ENCODE assay signal across 9 cellular contexts in the genomic region with DNA sequence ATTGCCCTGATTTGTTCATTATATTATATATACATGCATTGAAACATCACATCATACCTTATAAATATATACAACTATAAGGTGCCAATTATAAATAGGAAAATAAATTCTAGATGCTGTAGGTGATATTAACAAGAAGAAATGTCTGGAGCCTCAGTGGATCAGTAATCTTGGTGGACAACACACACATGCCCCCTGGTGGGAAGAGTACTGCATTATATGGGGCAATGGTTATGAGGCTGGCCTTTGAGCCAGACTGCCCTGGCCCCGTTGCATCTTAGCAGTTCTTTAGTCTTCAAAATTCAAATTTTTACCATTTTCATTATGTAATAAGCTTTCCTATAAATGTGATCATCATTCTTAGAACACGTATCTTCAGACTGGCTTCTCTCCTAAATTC.
DNase-seq lines count a peak whose midpoint lies in the region; ATAC-seq, FAIRE-seq and TF ChIP-seq lines count a peak whose summit lies in the region.
"Had no signal": no experiment of that assay in that cellular context is flagged by ENCODE, and none has a peak within 500 bp of the region (broad histone marks: within the 10 kb centered on the region; RNA-seq: fewer than 3 reads in every experiment).

No MANE protein-coding gene starts in this region.

- ATAC-seq in GM19043 (IDR thresholded peaks at IDR 0.05; ENCODE audit: low read depth, unreplicated experiment) (peak; percentile 72), natural killer cell (no peak), right cardiac atrium (no peak)
- ATAC-seq in activated CD8-positive, alpha-beta T cell treated with anti-CD3 and anti-CD28 coated beads for 36 hours, result no peak

- H3K4me1 Mint-ChIP-seq in activated CD8-positive, alpha-beta T cell treated with anti-CD3 and anti-CD28 coated beads for 36 hours (ENCODE audit: low read depth), result no peaks in the 10 kb centered on the region
- no peaks in the 10 kb centered on the region for H3K4me1 Mint-ChIP-seq in activated T-helper 2 cell treated with anti-CD3 and anti-CD28 coated beads, Interferon-gamma antibody, Interleukin-2, Interleukin-4, amounts not matched to agents 10 μg/mL and 5 μg/mL and 100 μg/mL, durations not matched to agents 14 hours and 24 hours and 36 hours (ENCODE audit: low read depth)
- no peaks in the 10 kb centered on the region for H3K4me1 Mint-ChIP-seq in natural killer cell

- H3K36me3 Mint-ChIP-seq in activated CD8-positive, alpha-beta T cell treated with anti-CD3 and anti-CD28 coated beads for 36 hours (ENCODE audit: low read depth), result no peaks in the 10 kb centered on the region
- no peaks in the 10 kb centered on the region for H3K36me3 Mint-ChIP-seq in activated T-helper 2 cell treated with anti-CD3 and anti-CD28 coated beads, Interferon-gamma antibody, Interleukin-2, Interleukin-4, amounts not matched to agents 10 μg/mL and 5 μg/mL and 100 μg/mL, durations not matched to agents 14 hours and 24 hours and 36 hours (ENCODE audit: low read depth)
- no peaks in the 10 kb centered on the region for H3K36me3 Mint-ChIP-seq in natural killer cell

- peaks cover 1% of the 10 kb centered on the region for H3K9me3 Mint-ChIP-seq in activated CD8-positive, alpha-beta T cell treated with anti-CD3 and anti-CD28 coated beads for 36 hours
- H3K9me3 Mint-ChIP-seq in activated T-helper 2 cell treated with anti-CD3 and anti-CD28 coated beads, Interferon-gamma antibody, Interleukin-2, Interleukin-4, amounts not matched to agents 10 μg/mL and 5 μg/mL and 100 μg/mL, durations not matched to agents 14 hours and 24 hours and 36 hours, result no peaks in the 10 kb centered on the region
- H3K9me3 Mint-ChIP-seq in natural killer cell, result peaks cover 3 to 4% of the 10 kb centered on the region in 2 donors

- TF ChIP-seq CTCF in D721Med (IDR thresholded peaks at IDR 0.05; ENCODE audit: insufficient read depth, missing control alignments) (peak; percentile 93), natural killer cell (IDR thresholded peaks at IDR 0.05) (no peak)
- peak; percentile 30 for TF ChIP-seq CTCF in activated CD8-positive, alpha-beta T cell treated with anti-CD3 and anti-CD28 coated beads for 36 hours (IDR thresholded peaks at IDR 0.05)

- H3K4me1 ChIP-seq in right cardiac atrium (ENCODE audit: control insufficient read depth, insufficient read depth, low read length), result no peaks in the 10 kb centered on the region
- H3K4me1 ChIP-seq: Peyer's patch had no signal

- no peaks in the 10 kb centered on the region for H3K9me3 ChIP-seq in right cardiac atrium (ENCODE audit: control insufficient read depth, low read length)
- H3K9me3 ChIP-seq: Peyer's patch had no signal

- H3K27ac ChIP-seq in right cardiac atrium (ENCODE audit: low read length), result no peak overlapping the region
- H3K27ac ChIP-seq: Peyer's patch had no signal

- POLR2A ChIA-PET in activated CD8-positive, alpha-beta T cell treated with anti-CD3 and anti-CD28 coated beads for 36 hours (lab: Charles Lee), result no interaction called here

- FAIRE-seq in D721Med (lab: Jason Lieb, UNC), result peak; percentile 80

- peak; percentile 27 for DNase-seq in D721Med (ENCODE audit: insufficient read length, low spot score)
- DNase-seq in HuH-7 (ENCODE audit: low spot score), result peak; percentile 36
- peak; percentile 25 for DNase-seq in activated CD8-positive, alpha-beta T cell treated with anti-CD3 and anti-CD28 coated beads for 36 hours
- peak; percentile 54 to 63 for DNase-seq in lung microvascular endothelial cell (ENCODE audit: low read depth in 2 of 2)
- no peak for DNase-seq in activated T-helper 2 cell treated with anti-CD3 and anti-CD28 coated beads, Interferon-gamma antibody, Interleukin-2, Interleukin-4, amounts not matched to agents 10 μg/mL and 5 μg/mL and 100 μg/mL, durations not matched to agents 14 hours and 24 hours and 36 hours (ENCODE audit: low spot score)
- DNase-seq in natural killer cell, result no peak
- no peak for DNase-seq in right cardiac atrium

- WGBS in right cardiac atrium, result 75% methylated on average over 2 of the region's 2 CpGs

- no peak overlapping the region for H3K4me3 ChIP-seq in right cardiac atrium (ENCODE audit: low read length)
- H3K4me3 ChIP-seq: Peyer's patch had no signal

- no peak overlapping the region for H3K27ac Mint-ChIP-seq in activated CD8-positive, alpha-beta T cell treated with anti-CD3 and anti-CD28 coated beads for 36 hours
- no peak overlapping the region for H3K27ac Mint-ChIP-seq in activated T-helper 2 cell treated with anti-CD3 and anti-CD28 coated beads, Interferon-gamma antibody, Interleukin-2, Interleukin-4, amounts not matched to agents 10 μg/mL and 5 μg/mL and 100 μg/mL, durations not matched to agents 14 hours and 24 hours and 36 hours
- H3K27ac Mint-ChIP-seq in natural killer cell, result no peak overlapping the region

- intact Hi-C loops in activated CD8-positive, alpha-beta T cell treated with anti-CD3 and anti-CD28 coated beads for 36 hours (cut with micrococcal nuclease), result loop anchor here (10.0 kb wide), 1 partner anchor 212 kb away; no protein-coding TSS in a partner anchor
- intact Hi-C loops in activated T-helper 2 cell treated with anti-CD3 and anti-CD28 coated beads, Interferon-gamma antibody, Interleukin-2, Interleukin-4, amounts not matched to agents 10 μg/mL and 5 μg/mL and 100 μg/mL, durations not matched to agents 14 hours and 24 hours and 36 hours (cut with micrococcal nuclease), result no loop called here
- intact Hi-C loops in natural killer cell (cut with micrococcal nuclease) (no loop called here), right cardiac atrium (cut with DNase I) (no loop called here)

- H3K4me3 Mint-ChIP-seq in activated CD8-positive, alpha-beta T cell treated with anti-CD3 and anti-CD28 coated beads for 36 hours, result no peak overlapping the region
- H3K4me3 Mint-ChIP-seq in activated T-helper 2 cell treated with anti-CD3 and anti-CD28 coated beads, Interferon-gamma antibody, Interleukin-2, Interleukin-4, amounts not matched to agents 10 μg/mL and 5 μg/mL and 100 μg/mL, durations not matched to agents 14 hours and 24 hours and 36 hours (ENCODE audit: low read depth), result no peak overlapping the region
- no peak overlapping the region for H3K4me3 Mint-ChIP-seq in natural killer cell

- no peaks in the 10 kb centered on the region for H3K27me3 Mint-ChIP-seq in activated CD8-positive, alpha-beta T cell treated with anti-CD3 and anti-CD28 coated beads for 36 hours
- no peaks in the 10 kb centered on the region for H3K27me3 Mint-ChIP-seq in activated T-helper 2 cell treated with anti-CD3 and anti-CD28 coated beads, Interferon-gamma antibody, Interleukin-2, Interleukin-4, amounts not matched to agents 10 μg/mL and 5 μg/mL and 100 μg/mL, durations not matched to agents 14 hours and 24 hours and 36 hours (ENCODE audit: low read depth)
- no peaks in the 10 kb centered on the region for H3K27me3 Mint-ChIP-seq in natural killer cell (ENCODE audit: low read depth in 2 of 2)

- CTCF ChIA-PET in activated CD8-positive, alpha-beta T cell treated with anti-CD3 and anti-CD28 coated beads for 36 hours (lab: Charles Lee), result interaction anchor here (0.9 kb wide), 1 partner anchor 15 kb away, joined by 3 read pairs; no protein-coding TSS in a partner anchor

- H3K27me3 ChIP-seq in right cardiac atrium (ENCODE audit: control insufficient read depth, insufficient read depth), result no peaks in the 10 kb centered on the region
- H3K27me3 ChIP-seq: Peyer's patch had no signal

Comparison
In these comparisons a context has a peak if more than half of its experiments do, and no peak if none do; other contexts are left out.
1. DNase-seq: peak in D721Med (single experiment), HuH-7 (single experiment), activated CD8-positive, alpha-beta T cell treated with anti-CD3 and anti-CD28 coated beads for 36 hours (single experiment) and lung microvascular endothelial cell (2 of 2); none in activated T-helper 2 cell treated with anti-CD3 and anti-CD28 coated beads, Interferon-gamma antibody, Interleukin-2, Interleukin-4, amounts not matched to agents 10 μg/mL and 5 μg/mL and 100 μg/mL, durations not matched to agents 14 hours and 24 hours and 36 hours (single experiment), natural killer cell (single experiment) and right cardiac atrium (0 of 3).